20 cellular contexts compared by ENCODE assay signal in genomic region chr22:30731658-30732057, GRCh38.
"Had no signal": no experiment of that assay in that cellular context is flagged by ENCODE, and none has a peak within 500 bp of the region (broad histone marks: within the 10 kb centered on the region; RNA-seq: fewer than 3 reads in every experiment).

No MANE protein-coding gene starts in this region.

- ATAC-seq: effector memory CD8-positive, alpha-beta T cell; gastroesophageal sphincter; left lobe of liver; upper lobe of right lung had no signal

- H3K36me3 Mint-ChIP-seq: naive B cell had no signal

- H3K4me3 ChIP-seq: esophagus squamous epithelium, gastroesophageal sphincter, ovary, right atrium auricular region, suprapubic skin, thyroid gland, upper lobe of right lung had no signal

- H3K27ac ChIP-seq: esophagus squamous epithelium, gastroesophageal sphincter, ovary, right atrium auricular region, suprapubic skin, thyroid gland, upper lobe of right lung had no signal

- H3K27me3 Mint-ChIP-seq: central memory CD8-positive, alpha-beta T cell; effector memory CD8-positive, alpha-beta T cell; memory B cell had no signal

- H3K9me3 ChIP-seq: esophagus squamous epithelium, ovary, right atrium auricular region, suprapubic skin, thyroid gland, upper lobe of right lung had no signal

- H3K9me3 Mint-ChIP-seq: central memory CD8-positive, alpha-beta T cell; effector memory CD8-positive, alpha-beta T cell had no signal

- H3K27ac Mint-ChIP-seq: effector memory CD8-positive, alpha-beta T cell; memory B cell; naive B cell had no signal

- H3K36me3 ChIP-seq: esophagus squamous epithelium, gastroesophageal sphincter, ovary, right atrium auricular region, suprapubic skin, thyroid gland, upper lobe of right lung had no signal

- H3K4me3 Mint-ChIP-seq: central memory CD8-positive, alpha-beta T cell; effector memory CD8-positive, alpha-beta T cell; memory B cell; naive B cell had no signal

- H3K4me1 ChIP-seq: esophagus squamous epithelium, gastroesophageal sphincter, right atrium auricular region, suprapubic skin, thyroid gland, upper lobe of right lung had no signal

- DNase-seq: cortex of kidney; effector memory CD8-positive, alpha-beta T cell; esophagus squamous epithelium; foreskin fibroblast; glutamatergic neuron; islet precursor cell; midbrain; naive B cell; ovary; small intestine; stimulated activated CD4-positive, alpha-beta T cell treated with anti-CD3 and anti-CD28 coated beads, Interleukin-2, amount 100 ng/mL, for 48 hours; stimulated activated naive CD4-positive, alpha-beta T cell treated with Interleukin-2 at 50 U/mL for 16 hours; thyroid gland; upper lobe of right lung had no signal

- FAIRE-seq: small intestine had no signal

- H3K27me3 ChIP-seq: esophagus squamous epithelium, gastroesophageal sphincter, ovary, right atrium auricular region, suprapubic skin, thyroid gland, upper lobe of right lung had no signal

- H3K4me1 Mint-ChIP-seq: central memory CD8-positive, alpha-beta T cell; naive B cell had no signal
